8 cellular contexts compared by ENCODE assay signal in the genomic region with DNA sequence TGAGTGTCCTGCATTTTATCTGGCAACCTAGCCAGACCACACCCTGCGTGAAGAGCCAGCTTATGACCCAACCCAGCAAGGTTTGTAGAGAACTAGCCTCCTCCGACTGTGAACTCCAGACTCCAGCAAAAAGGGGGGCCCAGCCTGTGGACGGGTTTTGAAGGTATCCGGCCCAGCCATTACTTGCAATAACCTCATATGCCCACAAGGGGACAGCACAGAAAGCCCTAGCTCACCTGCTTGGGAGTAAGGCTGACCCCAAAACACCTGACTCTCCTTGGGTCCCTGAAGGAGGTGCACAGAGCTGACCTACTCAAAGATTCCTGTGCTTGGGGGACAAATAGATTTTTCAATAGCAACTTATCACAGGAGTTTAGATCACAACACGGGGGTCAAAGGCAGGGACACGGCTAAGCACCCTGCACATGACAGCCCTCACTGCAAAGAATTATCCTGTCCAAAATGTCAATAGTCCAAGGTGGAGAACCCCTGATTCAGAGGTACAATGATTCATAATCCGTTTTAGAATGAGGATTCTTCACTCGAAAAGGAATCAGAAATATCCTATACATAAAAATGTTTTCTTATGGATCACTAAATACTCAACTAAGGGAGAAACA. TPM values are rescaled to one million over a fixed set of nuclear protein-coding genes. Genes with fewer than 3 reads are reported as not detected.
DNase-seq lines count a peak whose midpoint lies in the region; FAIRE-seq and TF ChIP-seq lines count a peak whose summit lies in the region.
"Had no signal": no experiment of that assay in that cellular context is flagged by ENCODE, and none has a peak within 500 bp of the region (broad histone marks: within the 10 kb centered on the region; RNA-seq: fewer than 3 reads in every experiment).

No MANE protein-coding gene starts in this region.

- H3K79me1 ChIP-seq in H9 (ENCODE audit: insufficient read depth, low read depth, low read length, poor library complexity, severe bottlenecking): no peaks in the 10 kb centered on the region

- TF ChIP-seq POLR2A in GM12891 (IDR thresholded peaks at IDR 0.05; ENCODE audit: low read depth, low read length): no peak

- TF ChIP-seq CTCF in H9 (conservative IDR thresholded peaks at IDR 0.05): peak; percentile 86
- peak; percentile 61 for TF ChIP-seq CTCF in hepatocyte (IDR thresholded peaks at IDR 0.05; ENCODE audit: poor library complexity)

- H3K36me3 Mint-ChIP-seq in H9 (ENCODE audit: insufficient read depth in 1 of 3, low read depth in 3 of 3): no peaks in the 10 kb centered on the region
- no peaks in the 10 kb centered on the region for H3K36me3 Mint-ChIP-seq in activated T-helper 1 cell treated with anti-CD3 and anti-CD28 coated beads, Interleukin-12 subunit alpha, Interleukin-12 subunit beta, Interleukin-2, Interleukin-4 antibody, amounts not matched to agents 30 ng/mL and 10 ng/mL and 1 ng/mL, durations not matched to agents 14 hours and 24 hours and 36 hours (ENCODE audit: low read depth)
- H3K36me3 Mint-ChIP-seq: activated naive CD8-positive, alpha-beta T cell had no signal

- H3K9me3 ChIP-seq in H9 (ENCODE audit: control insufficient read depth, low read depth, low read length): no peaks in the 10 kb centered on the region
- H3K9me3 ChIP-seq in hepatocyte (ENCODE audit: low read depth): no peaks in the 10 kb centered on the region

- no peaks in the 10 kb centered on the region for H4K20me1 ChIP-seq in H9 (ENCODE audit: control insufficient read depth, insufficient read depth, insufficient read length)
- H4K20me1 ChIP-seq in hepatocyte (ENCODE audit: insufficient read depth, poor library complexity, severe bottlenecking): no peaks in the 10 kb centered on the region

- H3K56ac ChIP-seq in H9 (ENCODE audit: insufficient read length, low read depth, low read length): no peak overlapping the region

- H3K4me1 ChIP-seq in H9 (ENCODE audit: insufficient read depth, low read length) (no peaks in the 10 kb centered on the region; the same call in 1 of the 2 replicates), hepatocyte (ENCODE audit: insufficient read depth) (no peaks in the 10 kb centered on the region)

- H3K79me2 ChIP-seq in H9 (ENCODE audit: insufficient read depth, low read length): no peaks in the 10 kb centered on the region
- no peaks in the 10 kb centered on the region for H3K79me2 ChIP-seq in hepatocyte

- H2BK5ac ChIP-seq in H9 (ENCODE audit: insufficient read length, low read length): no peak overlapping the region

- no peak overlapping the region for H2BK15ac ChIP-seq in H9 (ENCODE audit: low read depth, low read length)

- H3K4me2 ChIP-seq in H9 (ENCODE audit: insufficient read depth, insufficient read length, low read length) (no peak overlapping the region), hepatocyte (no peak overlapping the region)

- H2BK20ac ChIP-seq in H9 (ENCODE audit: low read depth, low read length, poor library complexity, severe bottlenecking): no peak overlapping the region

- no peak overlapping the region for H3K27ac ChIP-seq in H9 (ENCODE audit: insufficient read length, low read depth, low read length)
- H3K27ac ChIP-seq in hepatocyte: no peak overlapping the region

- H3K27ac Mint-ChIP-seq in H9: no peak overlapping the region
- H3K27ac Mint-ChIP-seq in activated T-helper 1 cell treated with anti-CD3 and anti-CD28 coated beads, Interleukin-12 subunit alpha, Interleukin-12 subunit beta, Interleukin-2, Interleukin-4 antibody, amounts not matched to agents 30 ng/mL and 10 ng/mL and 1 ng/mL, durations not matched to agents 14 hours and 24 hours and 36 hours: no peak overlapping the region
- H3K27ac Mint-ChIP-seq: activated naive CD8-positive, alpha-beta T cell had no signal

- H3K4me3 ChIP-seq in hepatocyte: no peak overlapping the region

- H3K14ac ChIP-seq in H9 (ENCODE audit: insufficient read depth, low read length): no peak overlapping the region

- no peak overlapping the region for H3T11ph ChIP-seq in H9 (ENCODE audit: low read length)

- H3K18ac ChIP-seq in H9 (ENCODE audit: insufficient read length, low read depth, low read length): no peak overlapping the region

- H3K27me3 ChIP-seq in H9 (ENCODE audit: insufficient read depth, low read length) (no peaks in the 10 kb centered on the region), hepatocyte (peaks cover 6% of the 10 kb centered on the region)

- no peak overlapping the region for H3K4me3 Mint-ChIP-seq in H9
- H3K4me3 Mint-ChIP-seq in activated T-helper 1 cell treated with anti-CD3 and anti-CD28 coated beads, Interleukin-12 subunit alpha, Interleukin-12 subunit beta, Interleukin-2, Interleukin-4 antibody, amounts not matched to agents 30 ng/mL and 10 ng/mL and 1 ng/mL, durations not matched to agents 14 hours and 24 hours and 36 hours: no peak overlapping the region
- H3K4me3 Mint-ChIP-seq: activated naive CD8-positive, alpha-beta T cell had no signal

- no peak overlapping the region for H4K8ac ChIP-seq in H9 (replicated peaks; ENCODE audit: insufficient read length, low read depth, low read length)

- no peak overlapping the region for H2BK120ac ChIP-seq in H9 (ENCODE audit: low read depth, low read length, poor library complexity, severe bottlenecking)

- H4K5ac ChIP-seq in H9 (ENCODE audit: insufficient read length, low read depth, low read length): no peak overlapping the region

- H2AFZ ChIP-seq in H9 (ENCODE audit: low read length): no peak overlapping the region
- H2AFZ ChIP-seq in hepatocyte: no peak overlapping the region

- no peaks in the 10 kb centered on the region for H3K36me3 ChIP-seq in hepatocyte (replicated peaks; ENCODE audit: insufficient read depth, low read depth)

- no peaks in the 10 kb centered on the region for H3K23me2 ChIP-seq in H9 (ENCODE audit: insufficient read length, low read depth, low read length, poor library complexity, severe bottlenecking)

- H3K9me2 ChIP-seq in hepatocyte (replicated peaks; ENCODE audit: insufficient read depth): no peaks in the 10 kb centered on the region

- H3K23ac ChIP-seq in H9 (ENCODE audit: insufficient read length, low read depth, low read length): no peak overlapping the region

- intact Hi-C loops in activated T-helper 1 cell treated with anti-CD3 and anti-CD28 coated beads, Interleukin-12 subunit alpha, Interleukin-12 subunit beta, Interleukin-2, Interleukin-4 antibody, amounts not matched to agents 30 ng/mL and 10 ng/mL and 1 ng/mL, durations not matched to agents 14 hours and 24 hours and 36 hours (cut with micrococcal nuclease): loop anchor here (1.0 kb wide), 2 partner anchors 28 to 122 kb away; no protein-coding TSS in a partner anchor

- no peak overlapping the region for H2AK5ac ChIP-seq in H9 (ENCODE audit: insufficient read length, low read length)

- peak; percentile 93 for FAIRE-seq in GM12891 (lab: Jason Lieb, UNC)

- no CpG with 5 or more reads among the region's 8 CpGs for WGBS in H9 (ENCODE audit: extremely low coverage, insufficient read length, low lambda C conversion rate)
- 32% methylated on average over 8 of the region's 8 CpGs for WGBS in hepatocyte (ENCODE audit: low lambda C conversion rate, missing lambda C conversion rate)

- no peak overlapping the region for H4K91ac ChIP-seq in H9 (ENCODE audit: insufficient read length, low read depth, low read length)

- no peak overlapping the region for H2BK12ac ChIP-seq in H9 (ENCODE audit: insufficient read length, low read depth, low read length)

- H3K27me3 Mint-ChIP-seq in H9 (ENCODE audit: low read depth): peaks cover 12% of the 10 kb centered on the region; the same call in 1 of the 2 replicates
- H3K27me3 Mint-ChIP-seq in activated T-helper 1 cell treated with anti-CD3 and anti-CD28 coated beads, Interleukin-12 subunit alpha, Interleukin-12 subunit beta, Interleukin-2, Interleukin-4 antibody, amounts not matched to agents 30 ng/mL and 10 ng/mL and 1 ng/mL, durations not matched to agents 14 hours and 24 hours and 36 hours (ENCODE audit: insufficient read depth): peaks cover 19% of the 10 kb centered on the region
- H3K27me3 Mint-ChIP-seq: activated naive CD8-positive, alpha-beta T cell had no signal

- no peak overlapping the region for H3K4ac ChIP-seq in H9 (ENCODE audit: low read depth, low read length)

- peaks cover 10 to 11% of the 10 kb centered on the region in 2 experiments for H3K4me1 Mint-ChIP-seq in H9
- H3K4me1 Mint-ChIP-seq in activated T-helper 1 cell treated with anti-CD3 and anti-CD28 coated beads, Interleukin-12 subunit alpha, Interleukin-12 subunit beta, Interleukin-2, Interleukin-4 antibody, amounts not matched to agents 30 ng/mL and 10 ng/mL and 1 ng/mL, durations not matched to agents 14 hours and 24 hours and 36 hours (ENCODE audit: low read depth): no peaks in the 10 kb centered on the region

- peaks cover 0 to 2% of the 10 kb centered on the region in 2 experiments; a peak in 1 of 5 replicates for H3K9me3 Mint-ChIP-seq in H9
- H3K9me3 Mint-ChIP-seq in activated T-helper 1 cell treated with anti-CD3 and anti-CD28 coated beads, Interleukin-12 subunit alpha, Interleukin-12 subunit beta, Interleukin-2, Interleukin-4 antibody, amounts not matched to agents 30 ng/mL and 10 ng/mL and 1 ng/mL, durations not matched to agents 14 hours and 24 hours and 36 hours: no peaks in the 10 kb centered on the region

- no peak overlapping the region for H3K9ac ChIP-seq in H9 (ENCODE audit: extremely low read depth, insufficient read length, low read length)

- peak; percentile 56 for DNase-seq in GM12891 (ENCODE audit: insufficient read length, low spot score)
- DNase-seq in H9: peak; percentile 79
- peak; percentile 20 for DNase-seq in NCI-H1105 treated with DMSO at 0.1 percent for 48 hours (lab: John Stamatoyannopoulos, UW)
- peak; percentile 24 for DNase-seq in activated T-helper 1 cell treated with anti-CD3 and anti-CD28 coated beads, Interleukin-12 subunit alpha, Interleukin-12 subunit beta, Interleukin-2, Interleukin-4 antibody, amounts not matched to agents 30 ng/mL and 10 ng/mL and 1 ng/mL, durations not matched to agents 14 hours and 24 hours and 36 hours (ENCODE audit: low spot score)
- DNase-seq in hepatocyte (ENCODE audit: low spot score): peak; percentile 70
- DNase-seq in stimulated activated CD4-positive, alpha-beta T cell treated with anti-CD3 and anti-CD28 coated beads, Interleukin-4, amount 100 ng/mL, for 4 hours: peak; percentile 20 to 21
- DNase-seq in SK-N-DZ (ENCODE audit: low spot score): no peak

RNA-seq across cellular contexts. Expression of a gene that starts 4.5 kb away (rescaled TPM):
- polyA plus RNA-seq in GM12891 (2012; ENCODE audit: low read depth, missing spikeins): 0.04 TPM
- 0.61 and 0.81 TPM in 2 replicates for total RNA-seq in H9 (2021)
- total RNA-seq in activated T-helper 1 cell treated with anti-CD3 and anti-CD28 coated beads, Interleukin-12 subunit alpha, Interleukin-12 subunit beta, Interleukin-2, Interleukin-4 antibody, amounts not matched to agents 30 ng/mL and 10 ng/mL and 1 ng/mL, durations not matched to agents 14 hours and 24 hours and 36 hours: not detected in 2 replicates
- total RNA-seq in hepatocyte: 3.5 and 5.9 TPM in 2 replicates
- 3.7 and 8.5 TPM in 2 replicates for polyA plus RNA-seq in hepatocyte
- polyA plus RNA-seq in SK-N-DZ (2014; cell fraction: cytosol; rRNA removed): not detected in 2 replicates
- not detected in 2 replicates for polyA plus RNA-seq in SK-N-DZ (2014; cell fraction: nucleus; rRNA removed)

RNA-seq across cellular contexts. Expression of a gene that starts 26.1 kb away (rescaled TPM):
- polyA plus RNA-seq in GM12891 (2012; ENCODE audit: low read depth, missing spikeins): 0.32 TPM
- total RNA-seq in H9 (2021): 9.7 and 11.6 TPM in 2 replicates
- 5.6 and 6.0 TPM in 2 replicates for total RNA-seq in activated T-helper 1 cell treated with anti-CD3 and anti-CD28 coated beads, Interleukin-12 subunit alpha, Interleukin-12 subunit beta, Interleukin-2, Interleukin-4 antibody, amounts not matched to agents 30 ng/mL and 10 ng/mL and 1 ng/mL, durations not matched to agents 14 hours and 24 hours and 36 hours
- total RNA-seq in hepatocyte: 7.4 and 14.8 TPM in 2 replicates
- 23.0 and 29.6 TPM in 2 replicates for polyA plus RNA-seq in hepatocyte
- 0.05 and 0.17 TPM in 2 replicates for polyA plus RNA-seq in SK-N-DZ (2014; cell fraction: cytosol; rRNA removed)
- 0.09 and 0.41 TPM in 2 replicates for polyA plus RNA-seq in SK-N-DZ (2014; cell fraction: nucleus; rRNA removed)

RNA-seq across cellular contexts. Expression of a gene that starts 52.5 kb away (rescaled TPM):
- polyA plus RNA-seq in GM12891 (2012; ENCODE audit: low read depth, missing spikeins): not detected
- total RNA-seq in H9 (2021) (not detected in 2 replicates), hepatocyte (not detected in 2 replicates)
- total RNA-seq in activated T-helper 1 cell treated with anti-CD3 and anti-CD28 coated beads, Interleukin-12 subunit alpha, Interleukin-12 subunit beta, Interleukin-2, Interleukin-4 antibody, amounts not matched to agents 30 ng/mL and 10 ng/mL and 1 ng/mL, durations not matched to agents 14 hours and 24 hours and 36 hours: not detected in 2 replicates
- polyA plus RNA-seq in hepatocyte: not detected in 2 replicates
- not detected in 2 replicates for polyA plus RNA-seq in SK-N-DZ (2014; cell fraction: cytosol; rRNA removed)
- polyA plus RNA-seq in SK-N-DZ (2014; cell fraction: nucleus; rRNA removed): not detected in 2 replicates

RNA-seq across cellular contexts. Expression of a gene that starts 58.3 kb away (rescaled TPM):
- polyA plus RNA-seq in GM12891 (2012; ENCODE audit: low read depth, missing spikeins): not detected
- not detected in 2 replicates for total RNA-seq in H9 (2021)
- not detected in 2 replicates for total RNA-seq in activated T-helper 1 cell treated with anti-CD3 and anti-CD28 coated beads, Interleukin-12 subunit alpha, Interleukin-12 subunit beta, Interleukin-2, Interleukin-4 antibody, amounts not matched to agents 30 ng/mL and 10 ng/mL and 1 ng/mL, durations not matched to agents 14 hours and 24 hours and 36 hours
- total RNA-seq in hepatocyte: not detected in 2 replicates
- not detected in 2 replicates for polyA plus RNA-seq in hepatocyte
- not detected in 2 replicates for polyA plus RNA-seq in SK-N-DZ (2014; cell fraction: cytosol; rRNA removed)
- polyA plus RNA-seq in SK-N-DZ (2014; cell fraction: nucleus; rRNA removed): not detected in 2 replicates
